9 cellular contexts compared by ENCODE assay signal in genomic region chr17:73770115-73770848, GRCh38.
DNase-seq lines count a peak whose midpoint lies in the region; ATAC-seq, FAIRE-seq and TF ChIP-seq lines count a peak whose summit lies in the region.
"Had no signal": no experiment of that assay in that cellular context is flagged by ENCODE, and none has a peak within 500 bp of the region (broad histone marks: within the 10 kb centered on the region; RNA-seq: fewer than 3 reads in every experiment).

No MANE protein-coding gene starts in this region.

- ATAC-seq in GM21529 (IDR thresholded peaks at IDR 0.05; ENCODE audit: unreplicated experiment) (no peak), HG02623 (IDR thresholded peaks at IDR 0.05; ENCODE audit: unreplicated experiment) (no peak)

- TF ChIP-seq EP300 in tibial nerve (IDR thresholded peaks at IDR 0.05), result peak in 1 of 2 donors; percentile 82

- H4K20me1 ChIP-seq in keratinocyte (ENCODE audit: control insufficient read depth, extremely low read depth, insufficient read depth, low read length), result peaks cover 2% of the 10 kb centered on the region

- WGBS in tibial nerve, 2 donors, result 42 to 68% methylated on average over 6 to 12 of the region's 12 CpGs

- H3K36me3 ChIP-seq in keratinocyte (ENCODE audit: control insufficient read depth in 2 of 2, extremely low read depth in 1 of 2, insufficient read depth in 2 of 2, low read length in 2 of 2) (no peaks in the 10 kb centered on the region), tibial nerve (no peaks in the 10 kb centered on the region)

- in situ Hi-C loops in astrocyte of the spinal cord (cut with HindIII; ENCODE audit: low sequenced_read_pairs), result no loop called here

- TF ChIP-seq CTCF in astrocyte of the spinal cord (IDR thresholded peaks at IDR 0.05; ENCODE audit: low read depth, low read length) (no peak), keratinocyte (optimal IDR thresholded peaks at IDR 0.05 in 1 of 3, IDR thresholded peaks at IDR 0.05 in 1 of 3, conservative IDR thresholded peaks at IDR 0.05 in 1 of 3; ENCODE audit: extremely low read depth in 1 of 3, insufficient read depth in 2 of 3, low read length in 3 of 3) (no peak), tibial nerve (IDR thresholded peaks at IDR 0.05) (no peak)

- dilution Hi-C loops in keratinocyte (cut with MboI; ENCODE audit: extremely low pct_ligation_motif_present, low sequenced_read_pairs), result no loop called here

- H3K27ac ChIP-seq in keratinocyte (ENCODE audit: control insufficient read depth, insufficient read depth, low read length) (no peak overlapping the region), tibial nerve (peak overlapping the region in 1 of 4 donors; percentile 29)

- H3K9ac ChIP-seq in keratinocyte (ENCODE audit: control insufficient read depth, extremely low read depth, insufficient read depth, low read length), result no peak overlapping the region

- no peak overlapping the region for H3K4me3 ChIP-seq in astrocyte of the spinal cord (ENCODE audit: low read depth, low read length)
- H3K4me3 ChIP-seq in keratinocyte (ENCODE audit: control insufficient read depth in 2 of 3, extremely low read depth in 1 of 3, insufficient read depth in 2 of 3, low read depth in 1 of 3, low read length in 3 of 3), result no peak overlapping the region
- no peak overlapping the region for H3K4me3 ChIP-seq in tibial nerve

- no peaks in the 10 kb centered on the region for H3K79me2 ChIP-seq in keratinocyte (ENCODE audit: control insufficient read depth, insufficient read depth, low read length)

- DNase-seq in NCI-H146 (lab: John Stamatoyannopoulos, UW) (peak; percentile 35), NCI-H146 treated with DMSO at 0.1 percent for 48 hours (lab: John Stamatoyannopoulos, UW; ENCODE audit: unreplicated experiment) (no peak), astrocyte of the spinal cord (ENCODE audit: low read depth, low spot score) (peak; percentile 74), keratinocyte (ENCODE audit: low read depth, low spot score) (peak; percentile 21), tibial nerve (ENCODE audit: low spot score in 2 of 2) (peak; percentile 81 to 85), OCI-M2 (lab: John Stamatoyannopoulos, UW; ENCODE audit: unreplicated experiment) (no peak)

- H3K27me3 ChIP-seq in keratinocyte (ENCODE audit: control insufficient read depth, extremely low read depth, insufficient read depth, low read length) (peaks cover 34% of the 10 kb centered on the region), tibial nerve (no peaks in the 10 kb centered on the region)

- TF ChIP-seq POLR2A in tibial nerve (IDR thresholded peaks at IDR 0.05), result no peak

- H3K9me1 ChIP-seq in keratinocyte (ENCODE audit: control insufficient read depth, extremely low read depth, insufficient read depth, low read length), result no peaks in the 10 kb centered on the region

- H2AFZ ChIP-seq in keratinocyte (ENCODE audit: control insufficient read depth, low read length), result no peak overlapping the region

- peak; percentile 57 for FAIRE-seq in keratinocyte (lab: Jason Lieb, UNC)
- FAIRE-seq: A204.1 had no signal

- H3K9me3 ChIP-seq in keratinocyte (ENCODE audit: control insufficient read depth, low read depth, low read length) (no peaks in the 10 kb centered on the region), tibial nerve (no peaks in the 10 kb centered on the region)

- H3K4me2 ChIP-seq in keratinocyte (ENCODE audit: control insufficient read depth, extremely low read depth, insufficient read depth, low read depth, low read length), result no peak overlapping the region

- H3K4me1 ChIP-seq in keratinocyte (ENCODE audit: control insufficient read depth, extremely low read depth, insufficient read depth, low read length), result peaks cover 6% of the 10 kb centered on the region
- H3K4me1 ChIP-seq in tibial nerve, result peaks cover 0 to 19% (median 3%) of the 10 kb centered on the region in 4 donors

Comparison
In these comparisons a context has a peak if more than half of its experiments do, and no peak if none do; other contexts are left out.
1. DNase-seq: peak in NCI-H146 (single experiment), astrocyte of the spinal cord (single experiment), keratinocyte (single experiment) and tibial nerve (2 of 2); none in NCI-H146 treated with DMSO at 0.1 percent for 48 hours (single experiment) and OCI-M2 (single experiment).